13 cellular contexts compared by ENCODE assay signal in the genomic region with DNA sequence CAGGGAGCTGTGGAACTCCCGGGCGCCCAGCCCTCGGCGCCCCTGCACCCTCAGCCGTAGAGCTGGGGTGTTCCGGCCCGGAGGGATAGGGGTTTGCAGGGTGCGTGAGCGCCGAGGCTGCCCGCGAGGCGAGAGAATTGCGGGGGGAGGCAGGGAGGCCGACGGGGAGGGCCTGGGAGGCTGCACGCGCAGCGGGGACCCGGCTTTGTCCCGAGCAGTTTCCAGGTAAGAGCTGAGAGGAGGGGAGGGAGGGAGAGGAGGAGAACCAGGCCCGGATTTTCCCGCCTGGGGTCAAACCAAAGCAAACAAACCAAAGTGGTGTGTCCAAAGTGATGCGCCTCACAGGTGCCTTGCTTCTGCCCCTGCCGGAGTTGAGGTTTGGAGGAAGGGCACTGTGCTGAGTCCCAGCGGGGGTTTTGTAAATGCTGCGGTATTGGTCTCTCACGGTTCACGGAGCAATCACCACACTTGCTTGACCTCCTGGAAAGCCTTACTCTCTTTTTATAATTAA.
DNase-seq lines count a peak whose midpoint lies in the region; TF ChIP-seq lines count a peak whose summit lies in the region.
"Had no signal": no experiment of that assay in that cellular context is flagged by ENCODE, and none has a peak within 500 bp of the region (broad histone marks: within the 10 kb centered on the region; RNA-seq: fewer than 3 reads in every experiment).

No MANE protein-coding gene starts in this region.

- intact Hi-C loops in adrenal gland (cut with DNase I): no loop called here

- H3K9me3 Mint-ChIP-seq in nephron progenitor cell: no peaks in the 10 kb centered on the region
- H3K9me3 Mint-ChIP-seq: naive thymus-derived CD8-positive, alpha-beta T cell had no signal

- H3K4me1 ChIP-seq in BLaER1 (peaks cover 55% of the 10 kb centered on the region), Peyer's patch (peaks cover 0 to 15% (median 0%) of the 10 kb centered on the region in 4 donors), adrenal gland (replicated peaks in 1 of 2) (no peaks in the 10 kb centered on the region)

- peak overlapping the region; percentile 79 for H3K4me3 Mint-ChIP-seq in nephron progenitor cell
- H3K4me3 Mint-ChIP-seq: naive thymus-derived CD8-positive, alpha-beta T cell had no signal

- H3K9me3 ChIP-seq in BLaER1: no peaks in the 10 kb centered on the region
- no peaks in the 10 kb centered on the region for H3K9me3 ChIP-seq in Peyer's patch
- H3K9me3 ChIP-seq in adrenal gland (replicated peaks in 1 of 3): no peaks in the 10 kb centered on the region

- H3K27me3 ChIP-seq in BLaER1 (peaks cover 21% of the 10 kb centered on the region), Peyer's patch (no peaks in the 10 kb centered on the region), adrenal gland (no peaks in the 10 kb centered on the region)

- TF ChIP-seq POLR2A in Peyer's patch (IDR thresholded peaks at IDR 0.05): no peak
- no peak for TF ChIP-seq POLR2A in adrenal gland (IDR thresholded peaks at IDR 0.05)

- no peaks in the 10 kb centered on the region for H3K36me3 ChIP-seq in BLaER1
- no peaks in the 10 kb centered on the region for H3K36me3 ChIP-seq in Peyer's patch
- H3K36me3 ChIP-seq in adrenal gland (replicated peaks in 1 of 2): no peaks in the 10 kb centered on the region

- TF ChIP-seq CTCF in Peyer's patch (IDR thresholded peaks at IDR 0.05) (no peak), nephron progenitor cell (IDR thresholded peaks at IDR 0.05) (no peak), adrenal gland (IDR thresholded peaks at IDR 0.05) (no peak)

- peaks cover 18% of the 10 kb centered on the region for H4K20me1 ChIP-seq in BLaER1

- DNase-seq in Peyer's patch (no peak), glomerular visceral epithelial cell (ENCODE audit: extremely low spot score) (peak; percentile 92), nephron progenitor cell (no peak), NCI-H1436 (lab: John Stamatoyannopoulos, UW) (no peak), adrenal gland (no peak), NCI-H510A treated with DMSO at 0.1 percent for 48 hours (lab: John Stamatoyannopoulos, UW) (no peak)
- DNase-seq in stimulated activated CD8-positive, alpha-beta memory T cell treated with anti-CD3 and anti-CD28 coated beads, Interleukin-4, amount 100 ng/mL, for 48 hours: no peak
- DNase-seq: naive thymus-derived CD8-positive, alpha-beta T cell; NCI-H524; stimulated activated naive CD8-positive, alpha-beta T cell treated with anti-CD3 and anti-CD28 coated beads, Interleukin-15, Interleukin-2, amounts not matched to agents 100 U/mL and 50 U/mL, for 24 hours had no signal

- H3K9ac ChIP-seq in BLaER1: no peak overlapping the region

- H3K36me3 Mint-ChIP-seq in nephron progenitor cell (ENCODE audit: low read depth): no peaks in the 10 kb centered on the region
- H3K36me3 Mint-ChIP-seq: CD14-positive monocyte had no signal

- peaks cover 37% of the 10 kb centered on the region for H3K4me1 Mint-ChIP-seq in nephron progenitor cell
- H3K4me1 Mint-ChIP-seq: CD14-positive monocyte had no signal

- H3K27ac ChIP-seq in BLaER1 (no peak overlapping the region), Peyer's patch (peak overlapping the region in 2 of 4 donors; percentile 86 to 90), adrenal gland (no peak overlapping the region)
- H3K27ac ChIP-seq: VCaP had no signal

- H3K4me3 ChIP-seq in BLaER1 (peak overlapping the region; percentile 27), Peyer's patch (peak overlapping the region in 3 of 4 donors; percentile 33 to 78 (median 64)), adrenal gland (no peak overlapping the region)

- WGBS in adrenal gland, 4 donors: 60 to 68% (median 65%) methylated on average over 27 to 29 of the region's 29 CpGs

- H3K27ac Mint-ChIP-seq in nephron progenitor cell: no peak overlapping the region
- H3K27ac Mint-ChIP-seq: CD14-positive monocyte had no signal

- H3K27me3 Mint-ChIP-seq in nephron progenitor cell (ENCODE audit: low read depth, poor library complexity): peaks cover 27% of the 10 kb centered on the region

- peak overlapping the region; percentile 79 for H3K4me2 ChIP-seq in BLaER1

Comparison
In these comparisons a context has a peak if more than half of its experiments do, and no peak if none do; other contexts are left out.
1. H3K4me3 ChIP-seq: peak in BLaER1 (single experiment) and Peyer's patch (3 of 4); none in adrenal gland (0 of 4).